In genomic region chr11:59265735-59266134, GRCh38 we compare ENCODE assay signal across 18 cellular contexts. TPM values are rescaled to one million over a fixed set of nuclear protein-coding genes. Genes with fewer than 3 reads are reported as not detected.
"Had no signal": no experiment of that assay in that cellular context is flagged by ENCODE, and none has a peak within 500 bp of the region (broad histone marks: within the 10 kb centered on the region; RNA-seq: fewer than 3 reads in every experiment).

No MANE protein-coding gene starts in this region.

- H3K36me3 ChIP-seq: colonic mucosa, gastrocnemius medialis, heart right ventricle, pancreas had no signal

- H3K27me3 ChIP-seq: colonic mucosa, gastrocnemius medialis, heart right ventricle, pancreas had no signal

- DNase-seq: colonic mucosa; effector CD4-positive, alpha-beta T cell; gastrocnemius medialis; heart right ventricle; hypothalamus; kidney glomerular epithelial cell; naive thymus-derived CD8-positive, alpha-beta T cell; nucleus accumbens; pancreas; right cardiac atrium; small intestine; stimulated activated CD4-positive, alpha-beta T cell treated with anti-CD3 and anti-CD28 coated beads, Interleukin-12 subunit alpha, Interleukin-12 subunit beta, amount 100 ng/mL, for 4 hours; stimulated activated naive CD4-positive, alpha-beta T cell treated with Interleukin-2 at 50 U/mL for 16 hours; trophoblast cell had no signal

- H3K9me3 ChIP-seq: colonic mucosa, gastrocnemius medialis, heart right ventricle, pancreas had no signal

- H3K27ac ChIP-seq: colonic mucosa, gastrocnemius medialis, heart right ventricle, pancreas had no signal

- H3K4me3 Mint-ChIP-seq: naive thymus-derived CD8-positive, alpha-beta T cell had no signal

- H3K4me1 ChIP-seq: colonic mucosa, gastrocnemius medialis, heart right ventricle, pancreas had no signal

- H3K27me3 Mint-ChIP-seq: naive thymus-derived CD8-positive, alpha-beta T cell; progenitor cell of endocrine pancreas had no signal

- H3K9me3 Mint-ChIP-seq: naive thymus-derived CD8-positive, alpha-beta T cell had no signal

- H3K36me3 Mint-ChIP-seq: naive thymus-derived CD8-positive, alpha-beta T cell had no signal

- ATAC-seq: gastrocnemius medialis; heart right ventricle; naive thymus-derived CD8-positive, alpha-beta T cell; pancreas; right cardiac atrium had no signal

- H3K27ac Mint-ChIP-seq: progenitor cell of endocrine pancreas had no signal

- H3K4me3 ChIP-seq: colonic mucosa, gastrocnemius medialis, heart right ventricle, pancreas had no signal

RNA-seq across cellular contexts. Expression of gene MPEG1, which starts 53.0 kb away (rescaled TPM):
- total RNA-seq: dermis microvascular lymphatic vessel endothelial cell, fibroblast of lung, lung microvascular endothelial cell, progenitor cell of endocrine pancreas had no signal
- polyA plus RNA-seq: fibroblast of lung had no signal
